ENCODE assay signal across 15 cellular contexts in genomic region chr11:68064876-68065275, GRCh38. TPM values are rescaled to one million over a fixed set of nuclear protein-coding genes. Genes with fewer than 3 reads are reported as not detected.
A peak's percentile ranks its signal among the peaks of the same experiment; 100 is the strongest.
DNase-seq lines count a peak whose midpoint lies in the region; ATAC-seq and TF ChIP-seq lines count a peak whose summit lies in the region.
"Had no signal": no experiment of that assay in that cellular context is flagged by ENCODE, and none has a peak within 500 bp of the region (broad histone marks: within the 10 kb centered on the region; RNA-seq: fewer than 3 reads in every experiment).

No MANE protein-coding gene starts in this region.

- H3K27me3 ChIP-seq in left lung, result no peaks in the 10 kb centered on the region
- H3K27me3 ChIP-seq: BLaER1 had no signal

- H3K36me3 ChIP-seq in left lung, result peaks cover 4 to 91% of the 10 kb centered on the region in 2 donors

- H3K4me1 ChIP-seq in left lung, result no peaks in the 10 kb centered on the region

- no peaks in the 10 kb centered on the region for H3K27me3 Mint-ChIP-seq in CD14-positive monocyte (ENCODE audit: low read depth in 3 of 3)
- H3K27me3 Mint-ChIP-seq in dendritic cell treated with granulocyte-macrophage colony-stimulating factor and Interleukin-4, amounts not matched to agents 40 ng/mL and 50 ng/mL, for 4 days, result no peaks in the 10 kb centered on the region
- H3K27me3 Mint-ChIP-seq: CD4-positive, alpha-beta T cell had no signal

- H3K27ac ChIP-seq in left lung, result no peak overlapping the region
- H3K27ac ChIP-seq: BLaER1, GM23248 had no signal

- peaks cover 69 to 85% of the 10 kb centered on the region in 2 donors for H3K36me3 Mint-ChIP-seq in CD14-positive monocyte
- peaks cover 91% of the 10 kb centered on the region for H3K36me3 Mint-ChIP-seq in dendritic cell treated with granulocyte-macrophage colony-stimulating factor and Interleukin-4, amounts not matched to agents 40 ng/mL and 50 ng/mL, for 4 days (ENCODE audit: low read depth)
- H3K36me3 Mint-ChIP-seq in stimulated activated effector memory CD8-positive, alpha-beta T cell treated with anti-CD3 and anti-CD28 coated beads, Interleukin-12 subunit alpha, Interleukin-12 subunit beta, amount 100 ng/mL, for 72 hours, result peaks cover 26% of the 10 kb centered on the region
- peaks cover 0 to 23% of the 10 kb centered on the region in 2 donors for H3K36me3 Mint-ChIP-seq in activated naive CD4-positive, alpha-beta T cell treated with anti-CD3 and anti-CD28 coated beads, Interleukin-2, amount 50 U/mL, for 72 hours

- DNase-seq in CD14-positive monocyte (ENCODE audit: low spot score) (no peak), left lobe of liver (ENCODE audit: low spot score) (no peak), left lung (no peak)
- no peak for DNase-seq in stimulated activated effector memory CD8-positive, alpha-beta T cell treated with anti-CD3 and anti-CD28 coated beads, Interleukin-12 subunit alpha, Interleukin-12 subunit beta, amount 100 ng/mL, for 72 hours (ENCODE audit: low spot score in 2 of 2)
- DNase-seq in activated naive CD4-positive, alpha-beta T cell treated with anti-CD3 and anti-CD28 coated beads, Interleukin-2, amount 50 U/mL, for 72 hours (ENCODE audit: low spot score in 2 of 2), result no peak
- no peak for DNase-seq in activated CD4-positive, alpha-beta T cell treated with anti-CD3 and anti-CD28 coated beads, Interleukin-2, amount 50 U/mL, for 48 hours
- DNase-seq: 8988T; AML-193; Calu3; CD4-positive, alpha-beta T cell; DMS 273 treated with DMSO at 0.1 percent for 48 hours; GM23248; H7 had no signal

- no peak overlapping the region for H3K4me3 Mint-ChIP-seq in CD14-positive monocyte
- H3K4me3 Mint-ChIP-seq in dendritic cell treated with granulocyte-macrophage colony-stimulating factor and Interleukin-4, amounts not matched to agents 40 ng/mL and 50 ng/mL, for 4 days, result no peak overlapping the region
- no peak overlapping the region for H3K4me3 Mint-ChIP-seq in stimulated activated effector memory CD8-positive, alpha-beta T cell treated with anti-CD3 and anti-CD28 coated beads, Interleukin-12 subunit alpha, Interleukin-12 subunit beta, amount 100 ng/mL, for 72 hours
- H3K4me3 Mint-ChIP-seq: CD4-positive, alpha-beta T cell had no signal

- ATAC-seq in left lobe of liver (peak; percentile 11), left lung (no peak)
- no peak for ATAC-seq in stimulated activated effector memory CD8-positive, alpha-beta T cell treated with anti-CD3 and anti-CD28 coated beads, Interleukin-12 subunit alpha, Interleukin-12 subunit beta, amount 100 ng/mL, for 72 hours
- no peak for ATAC-seq in activated naive CD4-positive, alpha-beta T cell treated with anti-CD3 and anti-CD28 coated beads, Interleukin-2, amount 50 U/mL, for 72 hours

- intact Hi-C loops in CD14-positive monocyte (cut with micrococcal nuclease), result no loop called here
- intact Hi-C loops in dendritic cell treated with granulocyte-macrophage colony-stimulating factor and Interleukin-4, amounts not matched to agents 40 ng/mL and 50 ng/mL, for 4 days (cut with micrococcal nuclease), result no loop called here
- intact Hi-C loops in left lung (cut with DNase I), result no loop called here

- peaks cover 16% of the 10 kb centered on the region for H3K4me1 Mint-ChIP-seq in CD14-positive monocyte
- peaks cover 28% of the 10 kb centered on the region for H3K4me1 Mint-ChIP-seq in dendritic cell treated with granulocyte-macrophage colony-stimulating factor and Interleukin-4, amounts not matched to agents 40 ng/mL and 50 ng/mL, for 4 days (ENCODE audit: low read depth)
- no peaks in the 10 kb centered on the region for H3K4me1 Mint-ChIP-seq in stimulated activated effector memory CD8-positive, alpha-beta T cell treated with anti-CD3 and anti-CD28 coated beads, Interleukin-12 subunit alpha, Interleukin-12 subunit beta, amount 100 ng/mL, for 72 hours

- H3K27ac Mint-ChIP-seq in CD14-positive monocyte, result peak overlapping the region in 5 of 7 donors; percentile 11 to 68 (median 26)
- H3K27ac Mint-ChIP-seq in dendritic cell treated with granulocyte-macrophage colony-stimulating factor and Interleukin-4, amounts not matched to agents 40 ng/mL and 50 ng/mL, for 4 days, result peak overlapping the region; percentile 55
- H3K27ac Mint-ChIP-seq in stimulated activated effector memory CD8-positive, alpha-beta T cell treated with anti-CD3 and anti-CD28 coated beads, Interleukin-12 subunit alpha, Interleukin-12 subunit beta, amount 100 ng/mL, for 72 hours, result peak overlapping the region; percentile 81
- H3K27ac Mint-ChIP-seq in activated naive CD4-positive, alpha-beta T cell treated with anti-CD3 and anti-CD28 coated beads, Interleukin-2, amount 50 U/mL, for 72 hours, result no peak overlapping the region
- H3K27ac Mint-ChIP-seq: CD4-positive, alpha-beta T cell had no signal

- H3K4me3 ChIP-seq in left lung, result no peak overlapping the region
- H3K4me3 ChIP-seq: BLaER1, GM23248 had no signal

- no peak for TF ChIP-seq CTCF in CD14-positive monocyte (IDR thresholded peaks at IDR 0.05)
- no peak for TF ChIP-seq CTCF in left lung (IDR thresholded peaks at IDR 0.05)

- no peaks in the 10 kb centered on the region for H3K9me3 ChIP-seq in left lung
- H3K9me3 ChIP-seq: BLaER1 had no signal

- no peaks in the 10 kb centered on the region for H3K9me3 Mint-ChIP-seq in CD14-positive monocyte
- no peaks in the 10 kb centered on the region for H3K9me3 Mint-ChIP-seq in dendritic cell treated with granulocyte-macrophage colony-stimulating factor and Interleukin-4, amounts not matched to agents 40 ng/mL and 50 ng/mL, for 4 days
- no peaks in the 10 kb centered on the region for H3K9me3 Mint-ChIP-seq in stimulated activated effector memory CD8-positive, alpha-beta T cell treated with anti-CD3 and anti-CD28 coated beads, Interleukin-12 subunit alpha, Interleukin-12 subunit beta, amount 100 ng/mL, for 72 hours
- no peaks in the 10 kb centered on the region for H3K9me3 Mint-ChIP-seq in activated naive CD4-positive, alpha-beta T cell treated with anti-CD3 and anti-CD28 coated beads, Interleukin-2, amount 50 U/mL, for 72 hours
- H3K9me3 Mint-ChIP-seq: CD4-positive, alpha-beta T cell had no signal

RNA-seq across cellular contexts. Expression of gene TCIRG1, which starts 26.1 kb away (rescaled TPM):
- polyA plus RNA-seq in CD14-positive monocyte, result 100 to 1,000 TPM; 197 to 225 TPM
- total RNA-seq in left lobe of liver (66.5 TPM), left lung (100 to 1,000 TPM; 191 to 323 TPM)
- 100 to 1,000 TPM; 226 to 295 TPM for total RNA-seq in activated naive CD4-positive, alpha-beta T cell treated with anti-CD3 and anti-CD28 coated beads, Interleukin-2, amount 50 U/mL, for 72 hours

RNA-seq across cellular contexts. Expression of gene NDUFS8, which starts 34.4 kb away (rescaled TPM):
- 100 to 1,000 TPM; 114 to 141 TPM for polyA plus RNA-seq in CD14-positive monocyte
- total RNA-seq in left lobe of liver (104 TPM), left lung (100 to 1,000 TPM; 148 to 151 TPM)
- 100 to 1,000 TPM; 139 to 236 TPM for total RNA-seq in activated naive CD4-positive, alpha-beta T cell treated with anti-CD3 and anti-CD28 coated beads, Interleukin-2, amount 50 U/mL, for 72 hours

RNA-seq across cellular contexts. Expression of gene ALDH3B1, which starts 54.7 kb away (rescaled TPM):
- polyA plus RNA-seq in CD14-positive monocyte, result 10 to 100 TPM; 79.8 to 86.7 TPM
- 3.2 TPM for total RNA-seq in left lobe of liver
- total RNA-seq in left lung, result 10 to 100 TPM; 59.3 to 87.1 TPM
- total RNA-seq in activated naive CD4-positive, alpha-beta T cell treated with anti-CD3 and anti-CD28 coated beads, Interleukin-2, amount 50 U/mL, for 72 hours, result under 1 TPM in 1 of 2 donors, not detected in 1; 0.11 TPM

RNA-seq across cellular contexts. Expression of gene CHKA, which starts 56.3 kb away (rescaled TPM):
- 1 to 10 TPM; 2.8 to 5.7 TPM for polyA plus RNA-seq in CD14-positive monocyte
- total RNA-seq in left lobe of liver (15.5 TPM), left lung (10 to 100 TPM; 36.8 to 41.7 TPM)
- total RNA-seq in activated naive CD4-positive, alpha-beta T cell treated with anti-CD3 and anti-CD28 coated beads, Interleukin-2, amount 50 U/mL, for 72 hours, result 10 to 100 TPM in 1 of 2 donors, 1 to 10 TPM in 1; 9.5 to 30.2 TPM

Comparison
In these comparisons a context has a peak if more than half of its experiments do, and no peak if none do; other contexts are left out.
1. H3K27ac Mint-ChIP-seq: peak in CD14-positive monocyte (5 of 7), dendritic cell treated with granulocyte-macrophage colony-stimulating factor and Interleukin-4, amounts not matched to agents 40 ng/mL and 50 ng/mL, for 4 days (single experiment) and stimulated activated effector memory CD8-positive, alpha-beta T cell treated with anti-CD3 and anti-CD28 coated beads, Interleukin-12 subunit alpha, Interleukin-12 subunit beta, amount 100 ng/mL, for 72 hours (single experiment); none in activated naive CD4-positive, alpha-beta T cell treated with anti-CD3 and anti-CD28 coated beads, Interleukin-2, amount 50 U/mL, for 72 hours (0 of 2).
2. RNA of gene ALDH3B1, which starts 54.7 kb away (total RNA-seq): 59.3 to 87.1 TPM in left lung; 3.2 TPM in left lobe of liver (single experiment) and 0.11 TPM in activated naive CD4-positive, alpha-beta T cell treated with anti-CD3 and anti-CD28 coated beads, Interleukin-2, amount 50 U/mL, for 72 hours; every median in the first group is over 10 times any median in the second.